1 cellular context compared by ENCODE assay signal in the genomic region with DNA sequence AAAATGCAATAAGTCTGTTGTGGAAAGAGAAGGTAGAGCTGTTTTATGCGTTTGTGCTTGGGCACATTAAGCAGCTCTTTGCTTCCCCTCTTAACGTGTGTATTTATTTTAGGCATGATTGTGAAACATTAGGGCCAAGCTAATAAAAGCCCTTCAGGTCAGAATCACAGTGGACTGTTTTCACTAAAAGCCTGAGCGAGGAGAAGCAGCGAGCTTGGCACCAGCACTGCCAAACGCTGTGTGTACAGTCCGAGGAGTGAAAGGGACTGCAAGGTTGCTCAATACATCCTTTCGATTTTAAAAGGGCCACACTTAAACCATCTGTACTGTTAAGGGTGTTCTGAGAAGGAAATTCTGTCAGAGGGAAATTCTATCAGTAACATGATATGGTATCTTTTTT.
TF ChIP-seq lines count a peak whose summit lies in the region.

No MANE protein-coding gene starts in this region.

TF ChIP-seq in SK-N-SH, 30 proteins besides CTCF, POLR2A, EP300 and RAD21 (continued from another document):
- TF ChIP-seq, protein P1, sequence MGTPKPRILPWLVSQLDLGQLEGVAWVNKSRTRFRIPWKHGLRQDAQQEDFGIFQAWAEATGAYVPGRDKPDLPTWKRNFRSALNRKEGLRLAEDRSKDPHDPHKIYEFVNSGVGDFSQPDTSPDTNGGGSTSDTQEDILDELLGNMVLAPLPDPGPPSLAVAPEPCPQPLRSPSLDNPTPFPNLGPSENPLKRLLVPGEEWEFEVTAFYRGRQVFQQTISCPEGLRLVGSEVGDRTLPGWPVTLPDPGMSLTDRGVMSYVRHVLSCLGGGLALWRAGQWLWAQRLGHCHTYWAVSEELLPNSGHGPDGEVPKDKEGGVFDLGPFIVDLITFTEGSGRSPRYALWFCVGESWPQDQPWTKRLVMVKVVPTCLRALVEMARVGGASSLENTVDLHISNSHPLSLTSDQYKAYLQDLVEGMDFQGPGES (IDR thresholded peaks at IDR 0.05; ENCODE audit: low read depth, low read length), result no peak
TF ChIP-seq in SK-N-SH: peak in this region for 0.
